In the genomic region with DNA sequence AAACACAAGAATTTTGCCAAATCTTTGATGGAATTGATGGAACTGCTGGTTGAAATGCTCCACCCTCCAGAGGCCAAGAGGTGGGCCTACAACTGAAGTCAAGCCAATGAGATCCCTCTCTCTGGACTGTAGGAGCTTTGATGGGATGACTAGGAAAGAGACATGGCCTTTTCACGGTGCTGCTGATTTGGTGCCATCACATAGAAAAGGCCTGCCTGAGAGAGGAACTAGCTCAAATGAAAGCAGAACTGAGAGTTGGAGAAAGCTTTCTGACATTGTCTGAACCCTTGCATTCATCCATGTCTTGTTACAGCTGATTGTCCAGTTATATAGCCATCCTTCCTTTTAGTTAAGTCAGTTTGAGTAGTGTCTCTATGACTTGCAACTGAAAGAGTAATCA, we compare ENCODE assay signal across 14 cellular contexts.
DNase-seq lines count a peak whose midpoint lies in the region; ATAC-seq, FAIRE-seq and TF ChIP-seq lines count a peak whose summit lies in the region.
"Had no signal": no experiment of that assay in that cellular context is flagged by ENCODE, and none has a peak within 500 bp of the region (broad histone marks: within the 10 kb centered on the region; RNA-seq: fewer than 3 reads in every experiment).

No MANE protein-coding gene starts in this region.

- H3K4me1 Mint-ChIP-seq in osteocyte (ENCODE audit: unreplicated experiment) = no peaks in the 10 kb centered on the region
- peaks cover 6% of the 10 kb centered on the region for H3K4me1 Mint-ChIP-seq in glutamatergic neuron (ENCODE audit: low read depth, unreplicated experiment)
- H3K4me1 Mint-ChIP-seq: activated CD8-positive, alpha-beta memory T cell treated with anti-CD3 and anti-CD28 coated beads, Interleukin-2, amount 10 ng/mL, durations not matched to agents 7 days and 5 days had no signal

- H3K27me3 ChIP-seq in pancreas = no peaks in the 10 kb centered on the region
- H3K27me3 ChIP-seq: testis had no signal

- no peak for TF ChIP-seq CTCF in osteocyte (IDR thresholded peaks at IDR 0.05)
- TF ChIP-seq CTCF in pancreas (IDR thresholded peaks at IDR 0.05) = no peak
- no peak for TF ChIP-seq CTCF in glutamatergic neuron (IDR thresholded peaks at IDR 0.05; ENCODE audit: partially characterized antibody, unreplicated experiment)

- peak; percentile 73 for ATAC-seq in GM19035 (IDR thresholded peaks at IDR 0.05; ENCODE audit: unreplicated experiment)
- ATAC-seq in GM21737 (IDR thresholded peaks at IDR 0.05; ENCODE audit: unreplicated experiment) = peak; percentile 63
- peak; percentile 60 for ATAC-seq in HG03280 (IDR thresholded peaks at IDR 0.05; ENCODE audit: unreplicated experiment)
- no peak for ATAC-seq in pancreas
- ATAC-seq: activated CD8-positive, alpha-beta memory T cell treated with anti-CD3 and anti-CD28 coated beads, Interleukin-2, amount 10 ng/mL, durations not matched to agents 7 days and 5 days; mucosa of descending colon had no signal

- intact Hi-C loops in pancreas (cut with DNase I) = no loop called here

- WGBS in pancreas, 2 donors = 93 to 95% methylated on average over 1 of the region's 1 CpG

- no peak overlapping the region for H3K4me3 Mint-ChIP-seq in osteocyte (ENCODE audit: unreplicated experiment)
- no peak overlapping the region for H3K4me3 Mint-ChIP-seq in glutamatergic neuron (ENCODE audit: unreplicated experiment)
- H3K4me3 Mint-ChIP-seq: activated CD8-positive, alpha-beta memory T cell treated with anti-CD3 and anti-CD28 coated beads, Interleukin-2, amount 10 ng/mL, durations not matched to agents 7 days and 5 days had no signal

- H3K27me3 Mint-ChIP-seq in osteocyte (ENCODE audit: unreplicated experiment) (no peaks in the 10 kb centered on the region), glutamatergic neuron (ENCODE audit: unreplicated experiment) (peaks cover 2% of the 10 kb centered on the region)
- H3K27me3 Mint-ChIP-seq: activated CD8-positive, alpha-beta memory T cell treated with anti-CD3 and anti-CD28 coated beads, Interleukin-2, amount 10 ng/mL, durations not matched to agents 7 days and 5 days had no signal

- H3K27ac Mint-ChIP-seq in osteocyte (ENCODE audit: unreplicated experiment) (no peak overlapping the region), glutamatergic neuron (ENCODE audit: unreplicated experiment) (no peak overlapping the region)
- H3K27ac Mint-ChIP-seq: activated CD8-positive, alpha-beta memory T cell treated with anti-CD3 and anti-CD28 coated beads, Interleukin-2, amount 10 ng/mL, durations not matched to agents 7 days and 5 days had no signal

- no peak for FAIRE-seq in pancreas (lab: Jason Lieb, UNC)
- FAIRE-seq: endometrium had no signal

- H3K4me1 ChIP-seq in pancreas = no peaks in the 10 kb centered on the region
- H3K4me1 ChIP-seq: testis had no signal

- H3K36me3 ChIP-seq in pancreas = no peaks in the 10 kb centered on the region

- H3K27ac ChIP-seq in pancreas = no peak overlapping the region
- H3K27ac ChIP-seq: testis had no signal

- DNase-seq in pons (ENCODE audit: low spot score) (peak; percentile 65), osteocyte (ENCODE audit: extremely low spot score, unreplicated experiment) (no peak), pancreas (no peak), glutamatergic neuron (no peak)
- DNase-seq: activated CD8-positive, alpha-beta memory T cell treated with anti-CD3 and anti-CD28 coated beads, Interleukin-2, amount 10 ng/mL, durations not matched to agents 7 days and 5 days; DMS153; mucosa of descending colon; NCI-H146; T-helper 2 cell; testis had no signal

- no peaks in the 10 kb centered on the region for H3K36me3 Mint-ChIP-seq in osteocyte (ENCODE audit: unreplicated experiment)
- no peaks in the 10 kb centered on the region for H3K36me3 Mint-ChIP-seq in glutamatergic neuron (ENCODE audit: unreplicated experiment)
- H3K36me3 Mint-ChIP-seq: activated CD8-positive, alpha-beta memory T cell treated with anti-CD3 and anti-CD28 coated beads, Interleukin-2, amount 10 ng/mL, durations not matched to agents 7 days and 5 days had no signal

- H3K9me3 Mint-ChIP-seq in osteocyte (ENCODE audit: unreplicated experiment) (peaks cover 11% of the 10 kb centered on the region), glutamatergic neuron (ENCODE audit: unreplicated experiment) (peaks cover 2% of the 10 kb centered on the region)

- H3K4me3 ChIP-seq in pancreas = no peak overlapping the region
- H3K4me3 ChIP-seq: mucosa of descending colon, testis had no signal

- no peaks in the 10 kb centered on the region for H3K9me3 ChIP-seq in pancreas
- H3K9me3 ChIP-seq: mucosa of descending colon, testis had no signal

Comparison
In these comparisons a context has a peak if more than half of its experiments do, and no peak if none do; other contexts are left out.
1. ATAC-seq: peak in GM19035 (single experiment), GM21737 (single experiment) and HG03280 (single experiment); none in pancreas (0 of 4).